ENCODE assay signal across 23 cellular contexts in the genomic region with DNA sequence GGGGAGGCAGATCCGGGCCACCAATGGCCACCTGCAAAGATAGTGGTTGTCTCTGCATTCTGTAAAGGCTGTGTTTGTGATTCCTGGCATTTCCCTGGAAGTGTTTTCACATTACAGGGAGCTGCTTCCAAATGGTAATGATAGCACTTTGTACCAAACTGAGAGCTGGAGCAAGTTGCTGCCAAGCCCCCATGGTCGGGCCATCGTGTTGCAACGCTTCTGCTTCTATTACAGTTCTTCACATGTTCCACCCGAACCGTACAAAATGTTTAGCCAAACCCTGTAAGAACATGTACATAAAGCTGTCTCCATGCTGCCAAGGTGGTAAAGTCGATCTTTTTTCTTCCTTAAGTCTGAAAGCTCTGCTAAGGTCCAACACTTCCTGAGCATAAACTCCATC.
DNase-seq lines count a peak whose midpoint lies in the region; ATAC-seq and TF ChIP-seq lines count a peak whose summit lies in the region.
"Had no signal": no experiment of that assay in that cellular context is flagged by ENCODE, and none has a peak within 500 bp of the region (broad histone marks: within the 10 kb centered on the region; RNA-seq: fewer than 3 reads in every experiment).

No MANE protein-coding gene starts in this region.

- H3K9ac ChIP-seq in neural progenitor cell, result no peak overlapping the region

- H3K36me3 ChIP-seq in neural progenitor cell (no peaks in the 10 kb centered on the region), testis (ENCODE audit: low read depth, missing control alignments) (no peaks in the 10 kb centered on the region), vagina (no peaks in the 10 kb centered on the region)
- H3K36me3 ChIP-seq: heart left ventricle, left lung had no signal

- no peak for TF ChIP-seq CTCF in neural progenitor cell (IDR thresholded peaks at IDR 0.05)
- no peak for TF ChIP-seq CTCF in testis (IDR thresholded peaks at IDR 0.05)
- no peak for TF ChIP-seq CTCF in vagina (IDR thresholded peaks at IDR 0.05)
- TF ChIP-seq CTCF in CD14-positive monocyte (IDR thresholded peaks at IDR 0.05), result no peak
- no peak for TF ChIP-seq CTCF in foreskin keratinocyte (conservative IDR thresholded peaks at IDR 0.05)

- H3K9me3 Mint-ChIP-seq in neural progenitor cell (peaks cover 2% of the 10 kb centered on the region), CD14-positive monocyte (peaks cover 0 to 3% (median 0%) of the 10 kb centered on the region in 7 donors)
- H3K9me3 Mint-ChIP-seq: activated naive CD4-positive, alpha-beta T cell treated with anti-CD3 and anti-CD28 coated beads, Interleukin-2, amount 50 U/mL, for 72 hours; activated T-helper 17 cell treated with anti-CD3 and anti-CD28 coated beads, Interleukin-2, amount 50 U/mL, for 72 hours; CD4-positive, alpha-beta T cell; T-helper 2 cell treated with Interferon-gamma antibody and Interleukin-4, amounts not matched to agents 5 μg/mL and 100 μg/mL, for 36 hours had no signal

- H3K36me3 Mint-ChIP-seq in neural progenitor cell, result peaks cover 3% of the 10 kb centered on the region
- H3K36me3 Mint-ChIP-seq in CD14-positive monocyte, result no peaks in the 10 kb centered on the region
- H3K36me3 Mint-ChIP-seq: activated naive CD4-positive, alpha-beta T cell treated with anti-CD3 and anti-CD28 coated beads, Interleukin-2, amount 50 U/mL, for 72 hours had no signal

- no peak overlapping the region for H3K27ac ChIP-seq in neural progenitor cell
- H3K27ac ChIP-seq in testis, result peak overlapping the region; percentile 32 to 76
- H3K27ac ChIP-seq in vagina, result no peak overlapping the region
- no peak overlapping the region for H3K27ac ChIP-seq in foreskin keratinocyte
- H3K27ac ChIP-seq: left lung had no signal

- H3K9me3 ChIP-seq in neural progenitor cell (ENCODE audit: low read depth), result no peaks in the 10 kb centered on the region
- no peaks in the 10 kb centered on the region for H3K9me3 ChIP-seq in testis
- no peaks in the 10 kb centered on the region for H3K9me3 ChIP-seq in vagina
- H3K9me3 ChIP-seq: heart left ventricle, left lung had no signal

- peaks cover 3% of the 10 kb centered on the region for H3K27me3 Mint-ChIP-seq in neural progenitor cell (ENCODE audit: insufficient read depth, low read depth)
- peaks cover 0 to 4% (median 4%) of the 10 kb centered on the region in 3 donors for H3K27me3 Mint-ChIP-seq in CD14-positive monocyte (ENCODE audit: low read depth in 3 of 3)

- ATAC-seq in left cardiac atrium (peak in 1 of 2 donors; percentile 55), GM18505 (IDR thresholded peaks at IDR 0.05; ENCODE audit: unreplicated experiment) (no peak), foreskin keratinocyte (no peak)
- ATAC-seq: activated naive CD4-positive, alpha-beta T cell treated with anti-CD3 and anti-CD28 coated beads, Interleukin-2, amount 50 U/mL, for 72 hours; activated T-helper 17 cell treated with anti-CD3 and anti-CD28 coated beads, Interleukin-2, amount 50 U/mL, for 72 hours; HCT116; left lung; SK-N-SH treated with all-trans-retinoic acid at 6 μM for 48 hours had no signal

- no peak overlapping the region for H3K4me3 Mint-ChIP-seq in neural progenitor cell
- H3K4me3 Mint-ChIP-seq in CD14-positive monocyte, result no peak overlapping the region
- H3K4me3 Mint-ChIP-seq: activated T-helper 17 cell treated with anti-CD3 and anti-CD28 coated beads, Interleukin-2, amount 50 U/mL, for 72 hours; CD4-positive, alpha-beta T cell; T-helper 2 cell treated with Interferon-gamma antibody and Interleukin-4, amounts not matched to agents 5 μg/mL and 100 μg/mL, for 36 hours had no signal

- no peaks in the 10 kb centered on the region for H3K27me3 ChIP-seq in neural progenitor cell
- no peaks in the 10 kb centered on the region for H3K27me3 ChIP-seq in testis
- H3K27me3 ChIP-seq in vagina, result no peaks in the 10 kb centered on the region
- H3K27me3 ChIP-seq in foreskin keratinocyte, result no peaks in the 10 kb centered on the region
- H3K27me3 ChIP-seq: left lung had no signal

- H3K4me3 ChIP-seq in neural progenitor cell (no peak overlapping the region), testis (no peak overlapping the region), vagina (no peak overlapping the region)
- H3K4me3 ChIP-seq: heart left ventricle, left lung had no signal

- no peaks in the 10 kb centered on the region for H4K20me1 ChIP-seq in neural progenitor cell (ENCODE audit: low read depth)

- intact Hi-C loops in left cardiac atrium (cut with DNase I), result loop anchor here in 1 of 2 donors (10.0 kb wide), 1 partner anchor 80 kb away; no protein-coding TSS in a partner anchor
- intact Hi-C loops in testis (cut with DNase I; ENCODE audit: low total_unique reads), result no loop called here
- intact Hi-C loops in vagina (cut with DNase I), result no loop called here
- intact Hi-C loops in CD14-positive monocyte (cut with micrococcal nuclease), result no loop called here

- peak overlapping the region; percentile 91 for H3K27ac Mint-ChIP-seq in neural progenitor cell
- no peak overlapping the region for H3K27ac Mint-ChIP-seq in CD14-positive monocyte
- H3K27ac Mint-ChIP-seq: activated naive CD4-positive, alpha-beta T cell treated with anti-CD3 and anti-CD28 coated beads, Interleukin-2, amount 50 U/mL, for 72 hours; activated T-helper 17 cell treated with anti-CD3 and anti-CD28 coated beads, Interleukin-2, amount 50 U/mL, for 72 hours; CD4-positive, alpha-beta T cell; T-helper 2 cell treated with Interferon-gamma antibody and Interleukin-4, amounts not matched to agents 5 μg/mL and 100 μg/mL, for 36 hours had no signal

- DNase-seq in cerebellum (ENCODE audit: low spot score) (peak; percentile 13), left cardiac atrium (peak; percentile 49), neural progenitor cell (ENCODE audit: low spot score) (no peak), testis (peak; percentile 55), vagina (ENCODE audit: extremely low spot score in 2 of 2) (no peak), CD14-positive monocyte (ENCODE audit: low spot score) (no peak), foreskin keratinocyte (no peak)
- DNase-seq: activated CD4-positive, alpha-beta T cell treated with anti-CD3 and anti-CD28 coated beads, Interleukin-2, amount 50 U/mL, for 1 hour; CD4-positive, alpha-beta T cell; GF-D8; heart left ventricle; KBM-7; left lung; NCI-H187; NCI-H526 treated with DMSO at 0.1 percent for 48 hours; RPMI8226; stimulated activated CD4-positive, alpha-beta T cell treated with anti-CD3 and anti-CD28 coated beads, Interleukin-12 subunit alpha, Interleukin-12 subunit beta, amount 100 ng/mL, for 4 hours had no signal

- H3K4me2 ChIP-seq in neural progenitor cell, result no peak overlapping the region

- no peak overlapping the region for H2AFZ ChIP-seq in neural progenitor cell (replicated peaks)

- peaks cover 50% of the 10 kb centered on the region for H3K4me1 Mint-ChIP-seq in neural progenitor cell
- no peaks in the 10 kb centered on the region for H3K4me1 Mint-ChIP-seq in CD14-positive monocyte
- H3K4me1 Mint-ChIP-seq: activated T-helper 17 cell treated with anti-CD3 and anti-CD28 coated beads, Interleukin-2, amount 50 U/mL, for 72 hours had no signal

- TF ChIP-seq POLR2A in testis (IDR thresholded peaks at IDR 0.05) (no peak), vagina (IDR thresholded peaks at IDR 0.05) (no peak), GM18505 (IDR thresholded peaks at IDR 0.05; ENCODE audit: borderline replicate concordance, extremely low read depth, insufficient read depth, insufficient read length) (no peak)

- H3K4me1 ChIP-seq in neural progenitor cell (peaks cover 61% of the 10 kb centered on the region), testis (peaks cover 18% of the 10 kb centered on the region), vagina (peaks cover 29% of the 10 kb centered on the region), foreskin keratinocyte (peaks cover 15% of the 10 kb centered on the region)

- H3K79me2 ChIP-seq in neural progenitor cell (ENCODE audit: low read depth), result no peaks in the 10 kb centered on the region

- H3F3A ChIP-seq in neural progenitor cell (ENCODE audit: low read depth), result peaks cover 30% of the 10 kb centered on the region

- WGBS in testis, 2 donors, result 52 to 65% methylated on average over 7 of the region's 7 CpGs

Comparison
In these comparisons a context has a peak if more than half of its experiments do, and no peak if none do; other contexts are left out.
1. DNase-seq: peak in cerebellum (single experiment), left cardiac atrium (single experiment) and testis (single experiment); none in neural progenitor cell (single experiment), vagina (0 of 2), CD14-positive monocyte (single experiment) and foreskin keratinocyte (0 of 2).
2. H3K27ac ChIP-seq: peak in testis (2 of 2); none in neural progenitor cell (single experiment), vagina (single experiment) and foreskin keratinocyte (single experiment).